Comparison of ENCODE assay signal across 22 cellular contexts in genomic region chr21:28261291-28261690, GRCh38.
"Had no signal": no experiment of that assay in that cellular context is flagged by ENCODE, and none has a peak within 500 bp of the region (broad histone marks: within the 10 kb centered on the region; RNA-seq: fewer than 3 reads in every experiment).

No MANE protein-coding gene starts in this region.

- H3K27me3 ChIP-seq: gastrocnemius medialis, ovary, right lobe of liver, spleen, thyroid gland had no signal

- H3K9me3 ChIP-seq: gastrocnemius medialis, ovary, psoas muscle, right lobe of liver, spleen, thyroid gland had no signal

- H3K4me1 ChIP-seq: gastrocnemius medialis, psoas muscle, spleen, thyroid gland had no signal

- ATAC-seq: activated T-helper 17 cell treated with anti-CD3 and anti-CD28 coated beads, Interleukin-2, amount 50 U/mL, for 72 hours; effector memory CD8-positive, alpha-beta T cell; gastrocnemius medialis; naive thymus-derived CD8-positive, alpha-beta T cell; psoas muscle; stimulated activated naive B cell treated with anti-CD40 and anti-IgM and Interleukin-4, amounts not matched to agents 10 μg/mL and 1 μg/mL and 100 μg/mL, for 72 hours had no signal

- DNase-seq: activated CD4-positive, alpha-beta memory T cell treated with anti-CD3 and anti-CD28 coated beads, Interleukin-2, amount 10 ng/mL, durations not matched to agents 7 days and 5 days; activated CD4-positive, alpha-beta T cell treated with anti-CD3 and anti-CD28 coated beads for 48 hours; activated CD4-positive, CD25-positive, alpha-beta regulatory T cell; activated naive CD4-positive, alpha-beta T cell; activated naive CD8-positive, alpha-beta T cell treated with anti-CD3 and anti-CD28 coated beads for 36 hours; activated T-cell treated with anti-CD3 and anti-CD28 coated beads, Interleukin-2, amount 50 U/mL, for 1 hour; amygdala; caudate nucleus; effector memory CD8-positive, alpha-beta T cell; gastrocnemius medialis; head of caudate nucleus; mesendoderm; naive thymus-derived CD8-positive, alpha-beta T cell; ovary; psoas muscle; right lobe of liver; spleen; stimulated activated naive B cell treated with anti-CD40 and anti-IgM and Interleukin-4, amounts not matched to agents 10 μg/mL and 1 μg/mL and 100 μg/mL, for 72 hours; T-helper 1 cell; T-helper 9 cell; thyroid gland had no signal

- H3K27ac ChIP-seq: gastrocnemius medialis, ovary, psoas muscle, right lobe of liver, spleen, thyroid gland had no signal

- H3K36me3 ChIP-seq: gastrocnemius medialis, ovary, right lobe of liver, spleen, thyroid gland had no signal

- H3K4me3 ChIP-seq: gastrocnemius medialis, ovary, psoas muscle, right lobe of liver, spleen, thyroid gland had no signal
